In the genomic region with DNA sequence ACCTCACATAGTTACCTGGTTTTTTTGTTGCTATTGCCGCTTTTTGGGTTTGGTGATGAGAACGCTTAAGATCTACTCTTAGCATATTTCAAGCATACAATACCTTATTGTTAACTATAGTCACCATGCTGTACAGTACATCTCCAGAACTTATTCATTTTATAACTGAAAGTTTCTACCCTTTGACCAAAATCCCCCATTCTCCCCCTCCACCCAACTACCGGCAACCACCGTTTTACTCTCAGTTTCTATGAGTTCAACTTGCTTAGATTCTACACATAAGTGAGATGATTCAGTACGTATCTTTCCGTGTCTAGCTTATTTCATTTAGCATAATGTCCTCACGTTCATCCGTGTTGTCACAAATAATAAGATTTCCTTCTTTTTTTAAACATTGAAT, we compare ENCODE assay signal across 10 cellular contexts.
A peak's percentile ranks its signal among the peaks of the same experiment; 100 is the strongest.
DNase-seq lines count a peak whose midpoint lies in the region; ATAC-seq and TF ChIP-seq lines count a peak whose summit lies in the region.
"Had no signal": no experiment of that assay in that cellular context is flagged by ENCODE, and none has a peak within 500 bp of the region (broad histone marks: within the 10 kb centered on the region; RNA-seq: fewer than 3 reads in every experiment).

No MANE protein-coding gene starts in this region.

- no peaks in the 10 kb centered on the region for H3K36me3 ChIP-seq in mammary epithelial cell (ENCODE audit: insufficient read depth, low read length)

- H3K4me2 ChIP-seq in mammary epithelial cell (ENCODE audit: insufficient read depth, low read depth, low read length): no peak overlapping the region

- CTCF ChIA-PET in activated CD4-positive, alpha-beta memory T cell treated with anti-CD3 and anti-CD28 coated beads, Interleukin-2, amount 10 ng/mL, durations not matched to agents 7 days and 5 days (lab: Charles Lee): interaction anchor here (1.3 to 1.9 kb wide), 4 partner anchors 10 to 86 kb away, joined by 3 to 6 read pairs (median 4); partner anchors contain the start of gene IL6
- CTCF ChIA-PET in mammary epithelial cell (lab: Charles Lee; ENCODE audit: low non-redundant PET): no interaction called here

- ATAC-seq in GM19372 (IDR thresholded peaks at IDR 0.05; ENCODE audit: low read depth, unreplicated experiment) (peak; percentile 89), HG02970 (IDR thresholded peaks at IDR 0.05; ENCODE audit: low FRiP score, unreplicated experiment) (peak; percentile 93)

- H3K9me3 ChIP-seq in mammary epithelial cell (replicated peaks; ENCODE audit: insufficient read depth, low read length): peaks cover 2% of the 10 kb centered on the region

- dilution Hi-C loops in mammary epithelial cell (cut with HindIII; ENCODE audit: low sequenced_read_pairs): no loop called here

- WGBS in mammary epithelial cell (ENCODE audit: low coverage, missing lambda C conversion rate): 91% methylated on average over 8 of the region's 8 CpGs

- H3K4me1 Mint-ChIP-seq in activated CD4-positive, alpha-beta memory T cell treated with anti-CD3 and anti-CD28 coated beads, Interleukin-2, amount 10 ng/mL, durations not matched to agents 7 days and 5 days: peaks cover 20% of the 10 kb centered on the region

- peaks cover 33% of the 10 kb centered on the region for H3K36me3 Mint-ChIP-seq in activated CD4-positive, alpha-beta memory T cell treated with anti-CD3 and anti-CD28 coated beads, Interleukin-2, amount 10 ng/mL, durations not matched to agents 7 days and 5 days (ENCODE audit: low read depth)

- H3K4me3 ChIP-seq in GM12865 (ENCODE audit: low read depth, low read length): no peak overlapping the region
- no peak overlapping the region for H3K4me3 ChIP-seq in mammary epithelial cell (replicated peaks in 1 of 3; ENCODE audit: insufficient read depth in 1 of 3, low read depth in 2 of 3, low read length in 3 of 3)

- no peak overlapping the region for H2AFZ ChIP-seq in mammary epithelial cell (ENCODE audit: low read depth, low read length)

- no peaks in the 10 kb centered on the region for H3K79me2 ChIP-seq in mammary epithelial cell (ENCODE audit: insufficient read depth, low read length)

- POLR2A ChIA-PET in activated CD4-positive, alpha-beta memory T cell treated with anti-CD3 and anti-CD28 coated beads, Interleukin-2, amount 10 ng/mL, durations not matched to agents 7 days and 5 days (lab: Charles Lee): interaction anchor here (1.1 kb wide), 1 partner anchor 54 kb away, joined by 3 read pairs; no protein-coding TSS in a partner anchor

- DNase-seq in GM12865 (ENCODE audit: low read depth): peak; percentile 86
- peak; percentile 52 for DNase-seq in activated CD4-positive, alpha-beta memory T cell treated with anti-CD3 and anti-CD28 coated beads, Interleukin-2, amount 10 ng/mL, durations not matched to agents 7 days and 5 days
- DNase-seq in mammary epithelial cell: no peak
- no peak for DNase-seq in DMS79 (lab: John Stamatoyannopoulos, UW)
- no peak for DNase-seq in NCI-H2029 (lab: John Stamatoyannopoulos, UW)
- DNase-seq in NCI-H146 treated with DMSO at 0.1 percent for 48 hours (lab: John Stamatoyannopoulos, UW; ENCODE audit: unreplicated experiment): no peak
- DNase-seq: GOT3 had no signal

- H3K27ac ChIP-seq in mammary epithelial cell (ENCODE audit: insufficient read depth, low read depth, low read length): no peak overlapping the region
- H3K27ac ChIP-seq: C4-2B had no signal

- in situ Hi-C loops in mammary epithelial cell (cut with MboI; ENCODE audit: low sequenced_read_pairs in 2 of 2): no loop called here

- H3K4me3 Mint-ChIP-seq in activated CD4-positive, alpha-beta memory T cell treated with anti-CD3 and anti-CD28 coated beads, Interleukin-2, amount 10 ng/mL, durations not matched to agents 7 days and 5 days: no peak overlapping the region

- H3K27ac Mint-ChIP-seq in activated CD4-positive, alpha-beta memory T cell treated with anti-CD3 and anti-CD28 coated beads, Interleukin-2, amount 10 ng/mL, durations not matched to agents 7 days and 5 days: no peak overlapping the region

- TF ChIP-seq CTCF in GM12865 (IDR thresholded peaks at IDR 0.05; ENCODE audit: insufficient read depth, low read depth, low read length, missing control alignments) (no peak), mammary epithelial cell (conservative IDR thresholded peaks at IDR 0.05 in 1 of 2, IDR thresholded peaks at IDR 0.05 in 1 of 2; ENCODE audit: extremely low read depth in 1 of 2, insufficient read depth in 1 of 2, low read depth in 1 of 2, low read length in 2 of 2) (no peak)

- no peaks in the 10 kb centered on the region for H4K20me1 ChIP-seq in mammary epithelial cell (ENCODE audit: insufficient read depth, low read length)

- H3K9me3 Mint-ChIP-seq in activated CD4-positive, alpha-beta memory T cell treated with anti-CD3 and anti-CD28 coated beads, Interleukin-2, amount 10 ng/mL, durations not matched to agents 7 days and 5 days: peaks cover 26% of the 10 kb centered on the region

- H3K27me3 ChIP-seq in mammary epithelial cell (ENCODE audit: insufficient read depth, low read length): no peaks in the 10 kb centered on the region

- intact Hi-C loops in mammary epithelial cell (cut with micrococcal nuclease): no loop called here

- H3K9ac ChIP-seq in mammary epithelial cell (ENCODE audit: insufficient read depth, low read length): no peak overlapping the region

- H3K4me1 ChIP-seq in mammary epithelial cell (ENCODE audit: insufficient read depth, low read length): no peaks in the 10 kb centered on the region

- peaks cover 44% of the 10 kb centered on the region for H3K27me3 Mint-ChIP-seq in activated CD4-positive, alpha-beta memory T cell treated with anti-CD3 and anti-CD28 coated beads, Interleukin-2, amount 10 ng/mL, durations not matched to agents 7 days and 5 days

- no TSS peak for BruUV-seq in mammary epithelial cell (replicated peaks; lab: Mats Ljungman, UMichigan)

Comparison
In these comparisons a context has a peak if more than half of its experiments do, and no peak if none do; other contexts are left out.
1. DNase-seq: peak in GM12865 (single experiment) and activated CD4-positive, alpha-beta memory T cell treated with anti-CD3 and anti-CD28 coated beads, Interleukin-2, amount 10 ng/mL, durations not matched to agents 7 days and 5 days (single experiment); none in mammary epithelial cell (single experiment), DMS79 (single experiment), NCI-H2029 (single experiment) and NCI-H146 treated with DMSO at 0.1 percent for 48 hours (single experiment).